10 cellular contexts compared by ENCODE assay signal in genomic region chr4:184476660-184477059, GRCh38. TPM values are rescaled to one million over a fixed set of nuclear protein-coding genes. Genes with fewer than 3 reads are reported as not detected.
DNase-seq lines count a peak whose midpoint lies in the region; ATAC-seq, FAIRE-seq and TF ChIP-seq lines count a peak whose summit lies in the region.
"Had no signal": no experiment of that assay in that cellular context is flagged by ENCODE, and none has a peak within 500 bp of the region (broad histone marks: within the 10 kb centered on the region; RNA-seq: fewer than 3 reads in every experiment).

No MANE protein-coding gene starts in this region.

- TF ChIP-seq CTCF in mammary epithelial cell (conservative IDR thresholded peaks at IDR 0.05 in 1 of 2, IDR thresholded peaks at IDR 0.05 in 1 of 2; ENCODE audit: extremely low read depth in 1 of 2, insufficient read depth in 1 of 2, low read depth in 1 of 2, low read length in 2 of 2) (no peak), osteocyte (IDR thresholded peaks at IDR 0.05) (no peak)

- H3K9me3 Mint-ChIP-seq in CD4-positive, CD25-positive, alpha-beta regulatory T cell = peaks cover 0 to 2% (median 0%) of the 10 kb centered on the region in 7 donors
- no peaks in the 10 kb centered on the region for H3K9me3 Mint-ChIP-seq in osteocyte (ENCODE audit: unreplicated experiment)

- peak in 2 of 3 donors; percentile 39 to 77 for DNase-seq in CD4-positive, CD25-positive, alpha-beta regulatory T cell
- DNase-seq in T-helper 17 cell (no peak), mammary epithelial cell (no peak), osteocyte (ENCODE audit: extremely low spot score, unreplicated experiment) (no peak), frontal cortex (ENCODE audit: low spot score in 2 of 2) (no peak), NCI-H2081 treated with DMSO at 0.1 percent for 48 hours (lab: John Stamatoyannopoulos, UW) (no peak)
- DNase-seq: COR-L47, NCI-H82 had no signal

- no TSS peak for BruUV-seq in mammary epithelial cell (replicated peaks; lab: Mats Ljungman, UMichigan)

- H3K27me3 Mint-ChIP-seq in CD4-positive, CD25-positive, alpha-beta regulatory T cell = no peaks in the 10 kb centered on the region
- H3K27me3 Mint-ChIP-seq in T-helper 17 cell (no peaks in the 10 kb centered on the region), osteocyte (ENCODE audit: unreplicated experiment) (no peaks in the 10 kb centered on the region)

- peak overlapping the region; percentile 47 for H3K4me2 ChIP-seq in mammary epithelial cell (ENCODE audit: insufficient read depth, low read depth, low read length)

- H3K4me1 ChIP-seq in CD4-positive, CD25-positive, alpha-beta regulatory T cell (ENCODE audit: control insufficient read depth, insufficient read depth, low read length, poor library complexity, severe bottlenecking) = peaks cover 40% of the 10 kb centered on the region
- peaks cover 13% of the 10 kb centered on the region for H3K4me1 ChIP-seq in mammary epithelial cell (ENCODE audit: insufficient read depth, low read length)

- FAIRE-seq in frontal cortex (lab: Jason Lieb, UNC) = no peak

- H3K9ac ChIP-seq in mammary epithelial cell (ENCODE audit: insufficient read depth, low read length) = no peak overlapping the region

- CTCF ChIA-PET in mammary epithelial cell (lab: Charles Lee; ENCODE audit: low non-redundant PET) = no interaction called here

- H3K36me3 Mint-ChIP-seq in CD4-positive, CD25-positive, alpha-beta regulatory T cell = peaks cover 21% of the 10 kb centered on the region
- H3K36me3 Mint-ChIP-seq in T-helper 17 cell (ENCODE audit: low read depth) (peaks cover 7% of the 10 kb centered on the region), osteocyte (ENCODE audit: unreplicated experiment) (peaks cover 2% of the 10 kb centered on the region)

- no peaks in the 10 kb centered on the region for H3K27me3 ChIP-seq in CD4-positive, CD25-positive, alpha-beta regulatory T cell (ENCODE audit: control insufficient read depth, insufficient read depth, low read length)
- no peaks in the 10 kb centered on the region for H3K27me3 ChIP-seq in mammary epithelial cell (ENCODE audit: insufficient read depth, low read length)

- no peaks in the 10 kb centered on the region for H3K9me3 ChIP-seq in CD4-positive, CD25-positive, alpha-beta regulatory T cell (ENCODE audit: control insufficient read depth in 2 of 2, low read length in 2 of 2)
- H3K9me3 ChIP-seq in T-helper 17 cell (ENCODE audit: control insufficient read depth, low read length, poor library complexity, severe bottlenecking) (no peaks in the 10 kb centered on the region), mammary epithelial cell (replicated peaks; ENCODE audit: insufficient read depth, low read length) (no peaks in the 10 kb centered on the region)

- peaks cover 47% of the 10 kb centered on the region for H3K79me2 ChIP-seq in mammary epithelial cell (ENCODE audit: insufficient read depth, low read length)

- H3K36me3 ChIP-seq in CD4-positive, CD25-positive, alpha-beta regulatory T cell (ENCODE audit: control insufficient read depth, insufficient read depth, low read length) = no peaks in the 10 kb centered on the region
- no peaks in the 10 kb centered on the region for H3K36me3 ChIP-seq in mammary epithelial cell (ENCODE audit: insufficient read depth, low read length)

- intact Hi-C loops in mammary epithelial cell (cut with micrococcal nuclease) = no loop called here

- H2AFZ ChIP-seq in mammary epithelial cell (ENCODE audit: low read depth, low read length) = peak overlapping the region; percentile 52

- dilution Hi-C loops in mammary epithelial cell (cut with HindIII; ENCODE audit: low sequenced_read_pairs) = no loop called here

- H3K4me1 Mint-ChIP-seq in CD4-positive, CD25-positive, alpha-beta regulatory T cell = peaks cover 32 to 74% (median 47%) of the 10 kb centered on the region in 4 donors
- H3K4me1 Mint-ChIP-seq in T-helper 17 cell (peaks cover 42% of the 10 kb centered on the region), osteocyte (ENCODE audit: unreplicated experiment) (peaks cover 21% of the 10 kb centered on the region)

- H3K4me3 ChIP-seq in CD4-positive, CD25-positive, alpha-beta regulatory T cell (ENCODE audit: low read depth, low read length) = peak overlapping the region; percentile 98
- peak overlapping the region in 1 of 3 experiments; percentile 7 for H3K4me3 ChIP-seq in mammary epithelial cell (replicated peaks in 1 of 3; ENCODE audit: insufficient read depth in 1 of 3, low read depth in 2 of 3, low read length in 3 of 3)

- peak overlapping the region; percentile 97 for H3K27ac ChIP-seq in CD4-positive, CD25-positive, alpha-beta regulatory T cell (ENCODE audit: insufficient read depth, low read length, poor library complexity, severe bottlenecking)
- no peak overlapping the region for H3K27ac ChIP-seq in mammary epithelial cell (ENCODE audit: insufficient read depth, low read depth, low read length)

- H3K4me3 Mint-ChIP-seq in CD4-positive, CD25-positive, alpha-beta regulatory T cell = peak overlapping the region; percentile 88 to 100 (median 96)
- peak overlapping the region; percentile 99 for H3K4me3 Mint-ChIP-seq in T-helper 17 cell
- peak overlapping the region; percentile 36 for H3K4me3 Mint-ChIP-seq in osteocyte (ENCODE audit: unreplicated experiment)

- peak overlapping the region; percentile 95 to 97 (median 97) for H3K27ac Mint-ChIP-seq in CD4-positive, CD25-positive, alpha-beta regulatory T cell
- peak overlapping the region; percentile 95 for H3K27ac Mint-ChIP-seq in T-helper 17 cell
- peak overlapping the region; percentile 31 for H3K27ac Mint-ChIP-seq in osteocyte (ENCODE audit: unreplicated experiment)

- ATAC-seq in CD4-positive, CD25-positive, alpha-beta regulatory T cell (ENCODE audit: low read depth in 2 of 2) = no peak
- ATAC-seq in T-helper 17 cell (no peak), GM21576 (IDR thresholded peaks at IDR 0.05; ENCODE audit: unreplicated experiment) (no peak), HG03460 (IDR thresholded peaks at IDR 0.05; ENCODE audit: unreplicated experiment) (no peak)

- 48% methylated on average over 7 of the region's 7 CpGs for WGBS in mammary epithelial cell (ENCODE audit: low coverage, missing lambda C conversion rate)

- H4K20me1 ChIP-seq in mammary epithelial cell (ENCODE audit: insufficient read depth, low read length) = no peaks in the 10 kb centered on the region

- in situ Hi-C loops in mammary epithelial cell (cut with MboI; ENCODE audit: low sequenced_read_pairs in 2 of 2) = no loop called here

RNA-seq across cellular contexts. Expression of gene IRF2, which starts 2.3 kb away (rescaled TPM):
- total RNA-seq in CD4-positive, CD25-positive, alpha-beta regulatory T cell = 63.4 TPM
- polyA plus RNA-seq in CD4-positive, CD25-positive, alpha-beta regulatory T cell = 100 to 1,000 TPM in 2 of 4 donors, 10 to 100 TPM in 2; 96.8 to 112 (median 102) TPM
- 10 to 100 TPM; 33.5 to 37.2 TPM for total RNA-seq in T-helper 17 cell
- total RNA-seq in mammary epithelial cell = 10 to 100 TPM; 22.0 to 23.3 TPM
- polyA plus RNA-seq in mammary epithelial cell = 24.1 TPM
- 31.3 TPM for polyA minus RNA-seq in mammary epithelial cell
- total RNA-seq in osteocyte = 21.8 and 26.6 TPM in 2 replicates
- 7.3 TPM for total RNA-seq in frontal cortex

Comparison
In these comparisons a context has a peak if more than half of its experiments do, and no peak if none do; other contexts are left out.
1. DNase-seq: peak in CD4-positive, CD25-positive, alpha-beta regulatory T cell (2 of 3); none in T-helper 17 cell (0 of 3), mammary epithelial cell (single experiment), osteocyte (single experiment), frontal cortex (0 of 2) and NCI-H2081 treated with DMSO at 0.1 percent for 48 hours (single experiment).
2. H3K27ac Mint-ChIP-seq: peak in every context shown above with its lines; median percentile 97 in CD4-positive, CD25-positive, alpha-beta regulatory T cell; 95 in T-helper 17 cell; 31 in osteocyte.
3. H3K4me3 Mint-ChIP-seq: peak in every context shown above with its lines; median percentile 99 in T-helper 17 cell; 96 in CD4-positive, CD25-positive, alpha-beta regulatory T cell; 36 in osteocyte.